Comparison of ENCODE assay signal across 22 cellular contexts in genomic region chr3:46719044-46719565, GRCh38. TPM values are rescaled to one million over a fixed set of nuclear protein-coding genes. Genes with fewer than 3 reads are reported as not detected.
A peak's percentile ranks its signal among the peaks of the same experiment; 100 is the strongest.
DNase-seq lines count a peak whose midpoint lies in the region; ATAC-seq, FAIRE-seq and TF ChIP-seq lines count a peak whose summit lies in the region.
"Had no signal": no experiment of that assay in that cellular context is flagged by ENCODE, and none has a peak within 500 bp of the region (broad histone marks: within the 10 kb centered on the region; RNA-seq: fewer than 3 reads in every experiment).

No MANE protein-coding gene starts in this region.

- no peaks in the 10 kb centered on the region for H3K9me3 ChIP-seq in right cardiac atrium (ENCODE audit: control insufficient read depth, low read length)
- H3K9me3 ChIP-seq in H1 (ENCODE audit: insufficient read depth in 2 of 2, low read depth in 1 of 2, low read length in 1 of 2): no peaks in the 10 kb centered on the region; a peak in 1 of 4 replicates
- no peaks in the 10 kb centered on the region for H3K9me3 ChIP-seq in body of pancreas

- H2AFZ ChIP-seq in H1 (ENCODE audit: low read length): no peak overlapping the region

- no peak overlapping the region for H3K14ac ChIP-seq in H1 (ENCODE audit: insufficient read length)

- ATAC-seq in right cardiac atrium: no peak
- no peak for ATAC-seq in esophagus mucosa
- no peak for ATAC-seq in body of pancreas
- ATAC-seq: HepG2 had no signal

- TF ChIP-seq CTCF in H1 (IDR thresholded peaks at IDR 0.05; ENCODE audit: control extremely low read depth in 1 of 3, insufficient read depth in 1 of 3, low read depth in 1 of 3, low read length in 3 of 3) (no peak), body of pancreas (IDR thresholded peaks at IDR 0.05) (no peak)

- no peak for TF ChIP-seq EP300 in H1 (IDR thresholded peaks at IDR 0.05; ENCODE audit: borderline replicate concordance in 1 of 2, low read depth in 2 of 2, low read length in 2 of 2)

- no peak overlapping the region for H4K8ac ChIP-seq in H1 (ENCODE audit: extremely low read depth, insufficient read depth, low read length)

- H3K79me1 ChIP-seq in H1 (ENCODE audit: low read depth, low read length): no peaks in the 10 kb centered on the region

- H2AK5ac ChIP-seq in H1 (ENCODE audit: low read depth, low read length): 0 out of 2 replicates have a peak overlapping the region, but pooled peaks have one; percentile 30

- H3K23ac ChIP-seq in H1 (ENCODE audit: insufficient read length): no peak overlapping the region

- no peak overlapping the region for H3K4me3 ChIP-seq in right cardiac atrium (ENCODE audit: low read length)
- H3K4me3 ChIP-seq in H1 (ENCODE audit: extremely low read depth in 1 of 4, insufficient read depth in 2 of 4, low read depth in 3 of 4, low read length in 4 of 4): no peak overlapping the region
- H3K4me3 ChIP-seq in body of pancreas: no peak overlapping the region

- H4K5ac ChIP-seq in H1 (ENCODE audit: insufficient read length, low read depth, low read length): no peak overlapping the region

- H3K79me2 ChIP-seq in H1 (ENCODE audit: control insufficient read depth in 1 of 2, insufficient read depth in 2 of 2, low read length in 2 of 2): no peaks in the 10 kb centered on the region

- no peak overlapping the region for H3K56ac ChIP-seq in H1 (replicated peaks; ENCODE audit: insufficient read length, low read depth, low read length)

- H3K23me2 ChIP-seq in H1 (ENCODE audit: low read depth, low read length): no peaks in the 10 kb centered on the region

- H2BK20ac ChIP-seq in H1 (ENCODE audit: low read length): no peak overlapping the region

- no peak overlapping the region for H3K4ac ChIP-seq in H1 (replicated peaks; ENCODE audit: insufficient read length, low read depth, low read length)

- DNase-seq in cardiac septum (ENCODE audit: low spot score) (peak; percentile 53), right cardiac atrium (no peak), H1 (ENCODE audit: low read depth in 1 of 2, low spot score in 2 of 2) (peak in 1 of 2 experiments; percentile 36), posterior vena cava (ENCODE audit: low spot score) (peak; percentile 30), superior temporal gyrus (ENCODE audit: extremely low spot score) (no peak), DMS53 treated with DMSO at 0.1 percent for 48 hours (lab: John Stamatoyannopoulos, UW; ENCODE audit: unreplicated experiment) (no peak), body of pancreas (no peak)
- DNase-seq: CD4-positive, alpha-beta memory T cell; H7; HFFc6; KG1; MV-4-11; NCI-H1694 treated with DMSO at 0.1 percent for 48 hours; NCI-H510A; NCI-H748 treated with DMSO at 0.1 percent for 48 hours; NK-92 treated with Interleukin-12 subunit alpha and Interleukin-12 subunit beta, amount 100 ng/mL, for 24 hours; SHP77 had no signal

- no peak overlapping the region for H2BK5ac ChIP-seq in H1 (ENCODE audit: low read depth, low read length)

- no peak for TF ChIP-seq RAD21 in H1 (IDR thresholded peaks at IDR 0.05 in 1 of 2, conservative IDR thresholded peaks at IDR 0.05 in 1 of 2; ENCODE audit: low read depth in 2 of 2, low read length in 2 of 2)

- no peaks in the 10 kb centered on the region for H4K20me1 ChIP-seq in H1 (replicated peaks in 1 of 2; ENCODE audit: control insufficient read depth in 1 of 2, insufficient read depth in 2 of 2, low read length in 2 of 2)

- H3K27me3 ChIP-seq in right cardiac atrium (ENCODE audit: control insufficient read depth, insufficient read depth) (no peaks in the 10 kb centered on the region), H1 (replicated peaks in 1 of 4; ENCODE audit: control insufficient read depth in 3 of 4, extremely low read depth in 1 of 4, insufficient read depth in 3 of 4, low read length in 3 of 4) (no peaks in the 10 kb centered on the region; a peak in 2 of 7 replicates), body of pancreas (no peaks in the 10 kb centered on the region)

- no peak for FAIRE-seq in H1 (lab: Jason Lieb, UNC)
- FAIRE-seq: A204.1, HepG2 had no signal

- no peak for TF ChIP-seq POLR2A in H1 (IDR thresholded peaks at IDR 0.05; ENCODE audit: control extremely low read depth in 1 of 2, low read depth in 2 of 2, low read length in 2 of 2)
- TF ChIP-seq POLR2A in body of pancreas (IDR thresholded peaks at IDR 0.05): no peak

- no peak overlapping the region for H3K9ac ChIP-seq in H1 (replicated peaks in 1 of 4; ENCODE audit: extremely low read depth in 1 of 4, low read depth in 3 of 4, low read length in 3 of 4)

- CTCF ChIA-PET in H1 (lab: Charles Lee; ENCODE audit: partially characterized antibody): interaction anchor here (0.8 to 6.4 kb wide), 24 partner anchors 10 to 216 kb away, joined by 3 to 59 read pairs (median 4); no protein-coding TSS in a partner anchor

- H3K18ac ChIP-seq in H1 (ENCODE audit: extremely low read depth, low read length): no peak overlapping the region

- H4K91ac ChIP-seq in H1 (replicated peaks; ENCODE audit: insufficient read length, low read length): no peak overlapping the region

- H2BK120ac ChIP-seq in H1 (replicated peaks; ENCODE audit: low read depth, low read length): no peak overlapping the region

- H3K4me1 ChIP-seq in right cardiac atrium (ENCODE audit: control insufficient read depth, insufficient read depth, low read length) (no peaks in the 10 kb centered on the region), H1 (replicated peaks in 1 of 4; ENCODE audit: control insufficient read depth in 3 of 4, insufficient read depth in 4 of 4, low read length in 3 of 4) (no peaks in the 10 kb centered on the region; a peak in 1 of 7 replicates), body of pancreas (no peaks in the 10 kb centered on the region)

- intact Hi-C loops in cardiac septum (cut with DNase I): no loop called here
- intact Hi-C loops in right cardiac atrium (cut with DNase I): loop anchor here in 1 of 4 donors (10.0 kb wide), 1 partner anchor 116 kb away; no protein-coding TSS in a partner anchor
- intact Hi-C loops in posterior vena cava (cut with DNase I): loop anchor here in 1 of 2 donors (10.0 kb wide), 1 partner anchor 276 kb away; no protein-coding TSS in a partner anchor
- intact Hi-C loops in body of pancreas (cut with DNase I): no loop called here

- H3K4me2 ChIP-seq in H1 (ENCODE audit: insufficient read depth in 1 of 2, low read depth in 2 of 2, low read length in 2 of 2): no peak overlapping the region

- 0 out of 2 replicates have a peak overlapping the region, but pooled peaks have one; percentile 28 for H2BK12ac ChIP-seq in H1 (ENCODE audit: low read depth, low read length)

- 71% methylated on average over 2 of the region's 2 CpGs for WGBS in right cardiac atrium
- 78% methylated on average over 2 of the region's 2 CpGs; no CpG with 5 or more reads in 1 of the 2 experiments for whole genome bisulfite sequencing in H1 (ENCODE audit: extremely low coverage in 1 of 2, insufficient coverage in 1 of 2, insufficient read length in 1 of 2, insufficient replicate concordance in 2 of 2, low coverage in 1 of 2, low lambda C conversion rate in 2 of 2, missing lambda C conversion rate in 1 of 2), 2 experiments
- 72 to 87% methylated on average over 2 of the region's 2 CpGs for WGBS in body of pancreas, 2 donors

- H2BK15ac ChIP-seq in H1 (ENCODE audit: low read length): peak overlapping the region; percentile 18; the same call in 1 of the 2 replicates

- POLR2A ChIA-PET in H1 (lab: Charles Lee; ENCODE audit: partially characterized antibody): interaction anchor here (0.8 to 1.4 kb wide), 3 partner anchors 27 to 145 kb away, joined by 3 read pairs; no protein-coding TSS in a partner anchor

- H3K27ac ChIP-seq in right cardiac atrium (ENCODE audit: low read length) (no peak overlapping the region), H1 (ENCODE audit: low read depth, low read length) (no peak overlapping the region), body of pancreas (no peak overlapping the region)

- no peaks in the 10 kb centered on the region; a peak in 1 of 8 replicates for H3K36me3 ChIP-seq in H1 (ENCODE audit: control insufficient read depth in 2 of 4, insufficient read depth in 4 of 4, low read length in 3 of 4)
- H3K36me3 ChIP-seq in body of pancreas (replicated peaks in 1 of 2; ENCODE audit: insufficient read depth in 1 of 2, low read depth in 2 of 2): no peaks in the 10 kb centered on the region

RNA-seq across cellular contexts. Expression of gene PRSS50, which starts 1.4 kb away (rescaled TPM):
- total RNA-seq in cardiac septum (0.78 TPM), right cardiac atrium (under 1 TPM in 2 of 4 donors, not detected in 2; 0.12 to 0.31 TPM), posterior vena cava (not detected), esophagus mucosa (not detected), body of pancreas (1 to 10 TPM; 2.6 to 3.1 TPM)
- polyA plus RNA-seq in right cardiac atrium (0.14 TPM), H1 (2011; rRNA removed) (0.71 and 1.1 TPM in 2 replicates)
- 0.47 and 0.73 TPM in 2 replicates for total RNA-seq in H1 (2021; fragmentation: NEBNext Ultra II Directional; extraction: Animal tissue kit (Norgen Biotek cat#: 25700))
- polyA plus RNA-seq in H1 (2011; cell fraction: cytosol; rRNA removed): 1.3 TPM
- 6.9 TPM for polyA plus RNA-seq in H1 (2011; cell fraction: nucleus; rRNA removed)
- polyA plus RNA-seq in H1 (2012, experiment 1 of 2): 0.40 to 1.3 TPM (median 0.71 TPM) in 4 replicates
- polyA plus RNA-seq in H1 (2012, experiment 2 of 2): 0.16 TPM
- polyA plus RNA-seq in H1 (2013, experiment 1 of 2): 0.34 TPM
- polyA plus RNA-seq in H1 (2013, experiment 2 of 2): 0.37 TPM
- polyA minus RNA-seq in H1 (2011; rRNA and poly(A)+ RNA removed): 0.32 TPM in 1 of 2 replicates, not detected in the other
- not detected for polyA minus RNA-seq in H1 (2011; cell fraction: cytosol; rRNA and poly(A)+ RNA removed)
- polyA minus RNA-seq in H1 (2011; cell fraction: nucleus; rRNA and poly(A)+ RNA removed): 1.7 TPM
- total RNA-seq: CD4-positive, alpha-beta memory T cell; HepG2; HFFc6; OCI-LY7 had no signal
- polyA plus RNA-seq: BJ; CD4-positive, alpha-beta memory T cell; HepG2 had no signal

RNA-seq across cellular contexts. Expression of gene TMIE, which starts 17.9 kb away (rescaled TPM):
- total RNA-seq in cardiac septum (0.51 TPM), right cardiac atrium (under 1 TPM; 0.40 to 0.76 (median 0.65) TPM), posterior vena cava (1 to 10 TPM; 1.4 TPM), esophagus mucosa (1.6 TPM), body of pancreas (not detected)
- polyA plus RNA-seq in right cardiac atrium (0.95 TPM), H1 (2011; rRNA removed) (0.45 and 0.64 TPM in 2 replicates)
- total RNA-seq in H1 (2021; fragmentation: NEBNext Ultra II Directional; extraction: Animal tissue kit (Norgen Biotek cat#: 25700)): 0.67 and 0.90 TPM in 2 replicates
- polyA plus RNA-seq in H1 (2011; cell fraction: cytosol; rRNA removed): 1.0 TPM
- 0.87 TPM for polyA plus RNA-seq in H1 (2011; cell fraction: nucleus; rRNA removed)
- polyA plus RNA-seq in H1 (2012, experiment 1 of 2): 0.28 to 1.0 TPM (median 0.62 TPM) in 4 replicates
- polyA plus RNA-seq in H1 (2012, experiment 2 of 2): 0.56 TPM
- 0.22 TPM for polyA plus RNA-seq in H1 (2013, experiment 1 of 2)
- 0.35 TPM for polyA plus RNA-seq in H1 (2013, experiment 2 of 2)
- polyA minus RNA-seq in H1 (2011; rRNA and poly(A)+ RNA removed): 0.49 and 0.88 TPM in 2 replicates
- polyA minus RNA-seq in H1 (2011; cell fraction: cytosol; rRNA and poly(A)+ RNA removed): not detected
- 1.3 TPM for polyA minus RNA-seq in H1 (2011; cell fraction: nucleus; rRNA and poly(A)+ RNA removed)
- total RNA-seq: HepG2, HFFc6, OCI-LY7 had no signal
- polyA plus RNA-seq: HepG2 had no signal

RNA-seq across cellular contexts. Expression of gene ALS2CL, which starts 25.6 kb away (rescaled TPM):
- total RNA-seq in cardiac septum (32.5 TPM), right cardiac atrium (10 to 100 TPM; 16.1 to 33.1 (median 19.0) TPM), posterior vena cava (10 to 100 TPM; 12.1 to 12.5 TPM), esophagus mucosa (55.7 TPM), body of pancreas (10 to 100 TPM; 30.3 to 48.5 TPM)
- polyA plus RNA-seq in right cardiac atrium (18.8 TPM), H1 (2011; rRNA removed) (5.4 and 7.5 TPM in 2 replicates)
- 4.3 and 4.8 TPM in 2 replicates for total RNA-seq in H1 (2021; fragmentation: NEBNext Ultra II Directional; extraction: Animal tissue kit (Norgen Biotek cat#: 25700))
- polyA plus RNA-seq in H1 (2011; cell fraction: cytosol; rRNA removed): 10.1 TPM
- polyA plus RNA-seq in H1 (2011; cell fraction: nucleus; rRNA removed): 65.0 TPM
- 8.7 to 10.9 TPM (median 9.6 TPM) in 4 replicates for polyA plus RNA-seq in H1 (2012, experiment 1 of 2)
- polyA plus RNA-seq in H1 (2012, experiment 2 of 2): 4.1 TPM
- polyA plus RNA-seq in H1 (2013, experiment 1 of 2): 2.3 TPM
- polyA plus RNA-seq in H1 (2013, experiment 2 of 2): 2.0 TPM
- polyA minus RNA-seq in H1 (2011; rRNA and poly(A)+ RNA removed): 4.5 and 6.8 TPM in 2 replicates
- polyA minus RNA-seq in H1 (2011; cell fraction: cytosol; rRNA and poly(A)+ RNA removed): 4.6 TPM
- 13.9 TPM for polyA minus RNA-seq in H1 (2011; cell fraction: nucleus; rRNA and poly(A)+ RNA removed)
- total RNA-seq: HepG2 had no signal
- polyA plus RNA-seq: HepG2 had no signal

Comparison
In these comparisons a context has a peak if more than half of its experiments do, and no peak if none do; other contexts are left out.
1. DNase-seq: peak in cardiac septum (single experiment) and posterior vena cava (single experiment); none in right cardiac atrium (0 of 3), superior temporal gyrus (single experiment), DMS53 treated with DMSO at 0.1 percent for 48 hours (single experiment) and body of pancreas (0 of 4).